28 cellular contexts compared by ENCODE assay signal in genomic region chr6:94251878-94252277, GRCh38.
"Had no signal": no experiment of that assay in that cellular context is flagged by ENCODE, and none has a peak within 500 bp of the region (broad histone marks: within the 10 kb centered on the region; RNA-seq: fewer than 3 reads in every experiment).

No MANE protein-coding gene starts in this region.

- H3K9me3 Mint-ChIP-seq: nephron had no signal

- H3K36me3 Mint-ChIP-seq: natural killer cell; stimulated activated effector memory CD8-positive, alpha-beta T cell treated with anti-CD3 and anti-CD28 coated beads, Interleukin-12 subunit alpha, Interleukin-12 subunit beta, amount 100 ng/mL, for 72 hours; stimulated activated naive B cell treated with anti-CD40 and anti-IgM and Interleukin-4, amounts not matched to agents 10 μg/mL and 1 μg/mL and 100 μg/mL, for 72 hours had no signal

- H3K9ac ChIP-seq: parathyroid adenoma had no signal

- H3K36me3 ChIP-seq: neutrophil, ovary, right lobe of liver, sigmoid colon, stomach, thoracic aorta, thyroid gland, tibial nerve, upper lobe of left lung, vagina had no signal

- H3K27ac ChIP-seq: neutrophil, ovary, parathyroid adenoma, psoas muscle, right lobe of liver, sigmoid colon, stomach, thoracic aorta, thyroid gland, tibial nerve, upper lobe of left lung, vagina had no signal

- H3K4me3 Mint-ChIP-seq: natural killer cell; nephron; stimulated activated effector memory CD8-positive, alpha-beta T cell treated with anti-CD3 and anti-CD28 coated beads, Interleukin-12 subunit alpha, Interleukin-12 subunit beta, amount 100 ng/mL, for 72 hours; stimulated activated naive B cell treated with anti-CD40 and anti-IgM and Interleukin-4, amounts not matched to agents 10 μg/mL and 1 μg/mL and 100 μg/mL, for 72 hours; stimulated activated naive CD8-positive, alpha-beta T cell treated with anti-CD3 and anti-CD28 coated beads, Interleukin-15, Interleukin-2, amounts not matched to agents 100 ng/mL and 50 ng/mL, for 24 hours had no signal

- ATAC-seq: natural killer cell; psoas muscle; right cardiac atrium; right lobe of liver; stimulated activated effector memory CD8-positive, alpha-beta T cell treated with anti-CD3 and anti-CD28 coated beads, Interleukin-12 subunit alpha, Interleukin-12 subunit beta, amount 100 ng/mL, for 72 hours; stimulated activated naive B cell treated with anti-CD40 and anti-IgM and Interleukin-4, amounts not matched to agents 10 μg/mL and 1 μg/mL and 100 μg/mL, for 72 hours had no signal

- H3K4me3 ChIP-seq: ovary, psoas muscle, right lobe of liver, sigmoid colon, stomach, thoracic aorta, thyroid gland, tibial nerve, upper lobe of left lung, vagina had no signal

- H3K27me3 Mint-ChIP-seq: progenitor cell of endocrine pancreas; stimulated activated naive B cell treated with anti-CD40 and anti-IgM and Interleukin-4, amounts not matched to agents 10 μg/mL and 1 μg/mL and 100 μg/mL, for 72 hours; stimulated activated naive CD8-positive, alpha-beta T cell treated with anti-CD3 and anti-CD28 coated beads, Interleukin-15, Interleukin-2, amounts not matched to agents 100 ng/mL and 50 ng/mL, for 24 hours had no signal

- DNase-seq: natural killer cell; nucleus accumbens; ovary; posterior cingulate gyrus; psoas muscle; right cardiac atrium; right lobe of liver; sigmoid colon; small intestine; stimulated activated CD4-positive, alpha-beta T cell treated with anti-CD3 and anti-CD28 coated beads, Interleukin-15, amount 100 ng/mL, for 24 hours; stimulated activated CD4-positive, alpha-beta T cell treated with anti-CD3 and anti-CD28 coated beads, Interleukin-2, amount 100 ng/mL, for 24 hours; stimulated activated CD4-positive, alpha-beta T cell treated with anti-CD3 and anti-CD28 coated beads, Interleukin-2, amount 100 ng/mL, for 48 hours; stimulated activated CD4-positive, alpha-beta T cell treated with anti-CD3 and anti-CD28 coated beads, Interleukin-4, amount 100 ng/mL, for 24 hours; stimulated activated naive B cell treated with anti-CD40 and anti-IgM and Interleukin-4, amounts not matched to agents 10 μg/mL and 1 μg/mL and 100 μg/mL, for 72 hours; stimulated activated naive CD4-positive, alpha-beta T cell treated with Interleukin-2 at 50 U/mL for 16 hours; stomach; thyroid gland; trophoblast cell; upper lobe of left lung had no signal

- H3K4me1 Mint-ChIP-seq: natural killer cell; nephron; stimulated activated effector memory CD8-positive, alpha-beta T cell treated with anti-CD3 and anti-CD28 coated beads, Interleukin-12 subunit alpha, Interleukin-12 subunit beta, amount 100 ng/mL, for 72 hours; stimulated activated naive B cell treated with anti-CD40 and anti-IgM and Interleukin-4, amounts not matched to agents 10 μg/mL and 1 μg/mL and 100 μg/mL, for 72 hours had no signal

- H3K4me1 ChIP-seq: parathyroid adenoma, psoas muscle, right lobe of liver, sigmoid colon, stomach, thyroid gland, tibial nerve, upper lobe of left lung, vagina had no signal

- H3K9me3 ChIP-seq: neutrophil, ovary, psoas muscle, right lobe of liver, sigmoid colon, stomach, thoracic aorta, thyroid gland, tibial nerve, upper lobe of left lung, vagina had no signal

- H3K27me3 ChIP-seq: neutrophil, ovary, right lobe of liver, sigmoid colon, stomach, thyroid gland, tibial nerve, upper lobe of left lung, vagina had no signal

- H3K79me2 ChIP-seq: parathyroid adenoma had no signal

- H2AFZ ChIP-seq: parathyroid adenoma had no signal

- H3K27ac Mint-ChIP-seq: natural killer cell; nephron; stimulated activated effector memory CD8-positive, alpha-beta T cell treated with anti-CD3 and anti-CD28 coated beads, Interleukin-12 subunit alpha, Interleukin-12 subunit beta, amount 100 ng/mL, for 72 hours; stimulated activated naive B cell treated with anti-CD40 and anti-IgM and Interleukin-4, amounts not matched to agents 10 μg/mL and 1 μg/mL and 100 μg/mL, for 72 hours; stimulated activated naive CD8-positive, alpha-beta T cell treated with anti-CD3 and anti-CD28 coated beads, Interleukin-15, Interleukin-2, amounts not matched to agents 100 ng/mL and 50 ng/mL, for 24 hours had no signal
